In the genomic region with DNA sequence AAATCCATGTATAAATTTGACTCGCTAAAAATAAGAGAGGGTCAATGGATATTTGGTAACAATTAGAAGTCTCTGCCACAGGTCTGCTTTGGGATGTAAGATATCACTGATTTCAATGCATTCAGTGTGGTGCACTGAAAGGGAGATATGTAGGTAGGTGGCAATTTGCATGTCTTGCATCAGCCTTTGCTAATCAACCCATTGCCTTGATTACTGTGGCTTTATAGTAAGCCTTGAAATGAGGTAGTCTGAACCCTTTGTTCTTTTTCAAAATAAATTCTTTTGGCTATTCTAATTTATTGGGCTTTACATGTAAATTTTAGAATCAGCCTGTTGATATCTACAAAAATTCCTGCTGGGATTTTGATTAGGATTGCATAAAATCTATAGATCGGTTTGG, we compare ENCODE assay signal across 3 cellular contexts.
TF ChIP-seq lines count a peak whose summit lies in the region.

No MANE protein-coding gene starts in this region.

TF ChIP-seq in HepG2, 621 proteins besides CTCF, POLR2A, EP300 and RAD21:
- no peak for TF ChIP-seq SRF (IDR thresholded peaks at IDR 0.05; ENCODE audit: low read depth, low read length)
- no peak for TF ChIP-seq MIER3 (CRISPR knock-in tag; IDR thresholded peaks at IDR 0.05; ENCODE audit: borderline replicate concordance)
- no peak for TF ChIP-seq NFE2 (CRISPR knock-in tag; IDR thresholded peaks at IDR 0.05)
- TF ChIP-seq ZNF230 (CRISPR knock-in tag; IDR thresholded peaks at IDR 0.05): no peak
- TF ChIP-seq ZNF296 (CRISPR knock-in tag; conservative IDR thresholded peaks at IDR 0.05): no peak
- TF ChIP-seq ZNF362 (CRISPR knock-in tag; IDR thresholded peaks at IDR 0.05; ENCODE audit: borderline replicate concordance): no peak
- no peak for TF ChIP-seq MEIS1 (CRISPR knock-in tag; IDR thresholded peaks at IDR 0.05; ENCODE audit: borderline replicate concordance)
- TF ChIP-seq E2F1 (CRISPR knock-in tag; IDR thresholded peaks at IDR 0.05): no peak
- TF ChIP-seq PHF21A (CRISPR knock-in tag; IDR thresholded peaks at IDR 0.05): no peak
- TF ChIP-seq TOE1 (CRISPR knock-in tag; IDR thresholded peaks at IDR 0.05): no peak
- TF ChIP-seq ZNF160 (CRISPR knock-in tag; IDR thresholded peaks at IDR 0.05): no peak
- TF ChIP-seq ZBTB4 (CRISPR knock-in tag; IDR thresholded peaks at IDR 0.05; ENCODE audit: borderline replicate concordance): no peak
- no peak for TF ChIP-seq ZIK1 (CRISPR knock-in tag; IDR thresholded peaks at IDR 0.05; ENCODE audit: borderline replicate concordance, low read depth)
- no peak for TF ChIP-seq POLR2AphosphoS5 (IDR thresholded peaks at IDR 0.05; ENCODE audit: low read depth, low read length)

TF ChIP-seq in K562, 482 proteins besides CTCF, POLR2A, EP300 and RAD21:
- TF ChIP-seq CREB1 (IDR thresholded peaks at IDR 0.05) (no peak), CREB1 (CRISPR knock-in tag; IDR thresholded peaks at IDR 0.05) (no peak), MEF2D (tag; conservative IDR thresholded peaks at IDR 0.05; ENCODE audit: low read depth) (no peak), DNMT1 (IDR thresholded peaks at IDR 0.05) (no peak), HMBOX1 (IDR thresholded peaks at IDR 0.05) (no peak), ATF3 (IDR thresholded peaks at IDR 0.05) (peak; percentile 25; the same call in 1 of the 2 replicates), ATF3 (CRISPR knock-in tag; conservative IDR thresholded peaks at IDR 0.05) (no peak), CEBPG (CRISPR knock-in tag; IDR thresholded peaks at IDR 0.05) (no peak), CEBPG (tag; conservative IDR thresholded peaks at IDR 0.05 in 1 of 2, IDR thresholded peaks at IDR 0.05 in 1 of 2) (peak in 1 of 2 experiments; percentile 66; a peak in 2 of 4 replicates), SETDB1 (IDR thresholded peaks at IDR 0.05; ENCODE audit: low read length) (no peak), NRF1 (conservative IDR thresholded peaks at IDR 0.05 in 1 of 2, IDR thresholded peaks at IDR 0.05 in 1 of 2) (no peak), FOXP4 (CRISPR knock-in tag; IDR thresholded peaks at IDR 0.05; ENCODE audit: borderline replicate concordance) (no peak), TCF7 (IDR thresholded peaks at IDR 0.05; ENCODE audit: borderline replicate concordance) (no peak), ILK (tag; IDR thresholded peaks at IDR 0.05; ENCODE audit: borderline replicate concordance, low read depth) (no peak)
- TF ChIP-seq, protein P1, sequence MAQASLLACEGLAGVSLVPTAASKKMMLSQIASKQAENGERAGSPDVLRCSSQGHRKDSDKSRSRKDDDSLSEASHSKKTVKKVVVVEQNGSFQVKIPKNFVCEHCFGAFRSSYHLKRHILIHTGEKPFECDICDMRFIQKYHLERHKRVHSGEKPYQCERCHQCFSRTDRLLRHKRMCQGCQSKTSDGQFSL (CRISPR knock-in tag; IDR thresholded peaks at IDR 0.05): no peak
- TF ChIP-seq, protein P1 (tag; IDR thresholded peaks at IDR 0.05): no peak
- TF ChIP-seq, protein P2, sequence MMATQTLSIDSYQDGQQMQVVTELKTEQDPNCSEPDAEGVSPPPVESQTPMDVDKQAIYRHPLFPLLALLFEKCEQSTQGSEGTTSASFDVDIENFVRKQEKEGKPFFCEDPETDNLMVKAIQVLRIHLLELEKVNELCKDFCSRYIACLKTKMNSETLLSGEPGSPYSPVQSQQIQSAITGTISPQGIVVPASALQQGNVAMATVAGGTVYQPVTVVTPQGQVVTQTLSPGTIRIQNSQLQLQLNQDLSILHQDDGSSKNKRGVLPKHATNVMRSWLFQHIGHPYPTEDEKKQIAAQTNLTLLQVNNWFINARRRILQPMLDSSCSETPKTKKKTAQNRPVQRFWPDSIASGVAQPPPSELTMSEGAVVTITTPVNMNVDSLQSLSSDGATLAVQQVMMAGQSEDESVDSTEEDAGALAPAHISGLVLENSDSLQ (IDR thresholded peaks at IDR 0.05): no peak
- TF ChIP-seq, protein P3, sequence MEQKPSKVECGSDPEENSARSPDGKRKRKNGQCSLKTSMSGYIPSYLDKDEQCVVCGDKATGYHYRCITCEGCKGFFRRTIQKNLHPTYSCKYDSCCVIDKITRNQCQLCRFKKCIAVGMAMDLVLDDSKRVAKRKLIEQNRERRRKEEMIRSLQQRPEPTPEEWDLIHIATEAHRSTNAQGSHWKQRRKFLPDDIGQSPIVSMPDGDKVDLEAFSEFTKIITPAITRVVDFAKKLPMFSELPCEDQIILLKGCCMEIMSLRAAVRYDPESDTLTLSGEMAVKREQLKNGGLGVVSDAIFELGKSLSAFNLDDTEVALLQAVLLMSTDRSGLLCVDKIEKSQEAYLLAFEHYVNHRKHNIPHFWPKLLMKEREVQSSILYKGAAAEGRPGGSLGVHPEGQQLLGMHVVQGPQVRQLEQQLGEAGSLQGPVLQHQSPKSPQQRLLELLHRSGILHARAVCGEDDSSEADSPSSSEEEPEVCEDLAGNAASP (IDR thresholded peaks at IDR 0.05): no peak

TF ChIP-seq in H1, 55 proteins besides CTCF, POLR2A, EP300 and RAD21:
- no peak for TF ChIP-seq SUZ12 (IDR thresholded peaks at IDR 0.05; ENCODE audit: low read length)
- TF ChIP-seq ASH2L (IDR thresholded peaks at IDR 0.05; ENCODE audit: low read length): no peak
- peak; percentile 71 for TF ChIP-seq CEBPB (IDR thresholded peaks at IDR 0.05; ENCODE audit: low read depth, low read length)
